ENCODE assay signal across 9 cellular contexts in genomic region chr4:73589887-73590801, GRCh38. TPM values are rescaled to one million over a fixed set of nuclear protein-coding genes. Genes with fewer than 3 reads are reported as not detected.
A peak's percentile ranks its signal among the peaks of the same experiment; 100 is the strongest.
DNase-seq lines count a peak whose midpoint lies in the region; ATAC-seq and TF ChIP-seq lines count a peak whose summit lies in the region.
"Had no signal": no experiment of that assay in that cellular context is flagged by ENCODE, and none has a peak within 500 bp of the region (broad histone marks: within the 10 kb centered on the region; RNA-seq: fewer than 3 reads in every experiment).

No MANE protein-coding gene starts in this region.

- no peaks in the 10 kb centered on the region for H3K36me3 ChIP-seq in esophagus squamous epithelium

- TF ChIP-seq CTCF in esophagus squamous epithelium (IDR thresholded peaks at IDR 0.05) (no peak), omental fat pad (IDR thresholded peaks at IDR 0.05) (no peak), mesothelial cell of epicardium (IDR thresholded peaks at IDR 0.05; ENCODE audit: unreplicated experiment) (no peak)

- no peak overlapping the region for H3K4me3 Mint-ChIP-seq in mesothelial cell of epicardium

- H3K9me3 ChIP-seq in esophagus squamous epithelium, result no peaks in the 10 kb centered on the region

- no peaks in the 10 kb centered on the region for H3K9me3 Mint-ChIP-seq in mesothelial cell of epicardium

- peak; percentile 9 for TF ChIP-seq POLR2A in GM15510 (IDR thresholded peaks at IDR 0.05; ENCODE audit: borderline replicate concordance, extremely low read depth, insufficient read length)
- TF ChIP-seq POLR2A in esophagus squamous epithelium (IDR thresholded peaks at IDR 0.05), result no peak

- no peaks in the 10 kb centered on the region for H3K27me3 Mint-ChIP-seq in mesothelial cell of epicardium (ENCODE audit: low read depth)

- H3K27me3 ChIP-seq in esophagus squamous epithelium, result no peaks in the 10 kb centered on the region

- peak overlapping the region; percentile 34 to 71 (median 64) for H3K27ac ChIP-seq in esophagus squamous epithelium

- DNase-seq in NCI-H1436 treated with DMSO at 0.1 percent for 48 hours (lab: John Stamatoyannopoulos, UW), result peak; percentile 86
- no peak for DNase-seq in esophagus squamous epithelium (lab: John Stamatoyannopoulos, UW)
- DNase-seq in T-helper 2 cell, result no peak
- no peak for DNase-seq in omental fat pad (ENCODE audit: low spot score)
- DNase-seq in SKM-1 (lab: John Stamatoyannopoulos, UW; ENCODE audit: unreplicated experiment), result no peak
- DNase-seq in mesothelial cell of epicardium (ENCODE audit: low spot score in 2 of 2, unreplicated experiment in 2 of 2), result no peak

- H3K36me3 Mint-ChIP-seq in mesothelial cell of epicardium, result no peaks in the 10 kb centered on the region

- peaks cover 8% of the 10 kb centered on the region for H3K4me1 Mint-ChIP-seq in mesothelial cell of epicardium

- no peak overlapping the region for H3K27ac Mint-ChIP-seq in mesothelial cell of epicardium

- ATAC-seq in HG02623 (IDR thresholded peaks at IDR 0.05; ENCODE audit: unreplicated experiment) (peak; percentile 86), omental fat pad (ENCODE audit: low FRiP score) (no peak)

- no peak overlapping the region for H3K4me3 ChIP-seq in esophagus squamous epithelium
- H3K4me3 ChIP-seq: skin epidermis had no signal

- peaks cover 0 to 36% (median 0%) of the 10 kb centered on the region in 3 donors for H3K4me1 ChIP-seq in esophagus squamous epithelium

- intact Hi-C loops in esophagus squamous epithelium (cut with DNase I), result loop anchor here (10.0 kb wide), 1 partner anchor 275 kb away; the partner anchor contains the start of gene CXCL1

- 22% methylated on average over 5 of the region's 5 CpGs for WGBS in esophagus squamous epithelium, 2 donors

RNA-seq across cellular contexts. Expression of gene RASSF6, which starts 30.1 kb away (rescaled TPM):
- total RNA-seq in esophagus squamous epithelium, result 1 to 10 TPM; 2.6 to 6.7 (median 4.3) TPM
- under 1 TPM in 2 of 4 donors, not detected in 2; 0.31 to 0.46 TPM for total RNA-seq in omental fat pad
- 1.3 to 1.8 TPM (median 1.5 TPM) in 3 replicates for total RNA-seq in mesothelial cell of epicardium
